Comparison of ENCODE assay signal across 18 cellular contexts in the genomic region with DNA sequence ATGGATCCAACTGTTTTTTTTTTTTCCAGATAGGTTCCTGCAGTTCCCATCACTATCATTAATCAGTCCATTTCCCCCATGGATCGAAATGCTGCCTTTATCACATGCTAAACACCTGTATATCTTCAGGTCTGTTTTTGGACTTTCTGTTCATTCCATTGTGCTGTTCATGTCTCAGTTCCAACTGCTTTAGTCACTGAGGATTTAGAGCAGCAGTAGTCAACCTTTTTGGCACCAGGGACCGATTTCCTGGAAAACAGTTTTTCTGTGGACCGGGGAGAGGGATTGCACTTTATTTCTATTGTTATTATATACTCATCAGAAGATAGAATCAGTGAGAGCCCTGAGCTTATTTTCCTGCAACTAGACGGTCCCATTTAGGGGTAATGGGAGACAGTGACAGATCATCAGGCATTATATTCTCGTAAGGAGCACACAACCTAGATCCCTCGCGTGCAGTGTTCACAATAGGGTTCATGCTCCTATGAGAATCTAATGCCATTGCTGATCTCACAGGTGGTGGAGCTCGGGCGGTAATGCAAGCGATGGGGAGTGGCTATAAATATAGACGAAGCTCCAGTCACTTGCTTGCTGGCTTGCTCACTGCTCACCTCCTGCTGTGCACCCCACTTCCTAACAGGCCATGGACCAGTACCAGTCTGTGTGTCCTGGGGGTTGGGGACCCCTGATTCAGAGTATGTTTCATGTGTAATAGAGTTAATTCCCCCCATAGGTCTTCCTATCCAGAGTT. TPM values are rescaled to one million over a fixed set of nuclear protein-coding genes. Genes with fewer than 3 reads are reported as not detected.
"Had no signal": no experiment of that assay in that cellular context is flagged by ENCODE, and none has a peak within 500 bp of the region (broad histone marks: within the 10 kb centered on the region; RNA-seq: fewer than 3 reads in every experiment).

No MANE protein-coding gene starts in this region.

- DNase-seq: activated CD4-positive, CD25-positive, alpha-beta regulatory T cell treated with anti-CD3 and anti-CD28 coated beads, Interleukin-2, amount 50 U/mL, for 72 hours; activated naive CD8-positive, alpha-beta T cell treated with anti-CD3 and anti-CD28 coated beads for 36 hours; amygdala; heart right ventricle; naive thymus-derived CD4-positive, alpha-beta T cell; retina; stimulated activated CD4-positive, alpha-beta T cell treated with anti-CD3 and anti-CD28 coated beads, Interleukin-4, amount 100 ng/mL, for 4 hours; stimulated activated CD8-positive, alpha-beta memory T cell treated with anti-CD3 and anti-CD28 coated beads, Interleukin-4, amount 100 ng/mL, for 48 hours; stimulated activated naive CD8-positive, alpha-beta T cell treated with anti-CD3 and anti-CD28 coated beads, Interleukin-15, Interleukin-2, amounts not matched to agents 100 U/mL and 50 U/mL, for 24 hours had no signal

- H3K4me3 ChIP-seq: breast epithelium, heart right ventricle, skin epidermis, suprapubic skin had no signal

- H2AFZ ChIP-seq: parathyroid adenoma had no signal

- H3K27ac ChIP-seq: breast epithelium, parathyroid adenoma, skin epidermis, suprapubic skin had no signal

- H3K9me3 ChIP-seq: breast epithelium, heart right ventricle, suprapubic skin had no signal

- H3K9ac ChIP-seq: parathyroid adenoma had no signal

- H3K4me1 ChIP-seq: breast epithelium, parathyroid adenoma, suprapubic skin had no signal

- ATAC-seq: left lobe of liver; naive thymus-derived CD4-positive, alpha-beta T cell; SK-N-SH treated with all-trans-retinoic acid at 6 μM for 48 hours; stimulated activated naive CD8-positive, alpha-beta T cell treated with anti-CD3 and anti-CD28 coated beads, Interleukin-15, Interleukin-2, amounts not matched to agents 100 U/mL and 50 U/mL, for 24 hours had no signal

- H3K36me3 ChIP-seq: breast epithelium, suprapubic skin had no signal

- H3K27me3 ChIP-seq: breast epithelium, heart right ventricle, suprapubic skin had no signal

RNA-seq across cellular contexts. Expression of gene CAP2, which starts 46.0 kb away (rescaled TPM):
- total RNA-seq: activated CD8-positive, alpha-beta memory T cell treated with anti-CD3 and anti-CD28 coated beads for 36 hours; activated naive CD8-positive, alpha-beta T cell treated with anti-CD3 and anti-CD28 coated beads for 36 hours; activated T-helper 1 cell treated with anti-CD3 and anti-CD28 coated beads, Interleukin-12 subunit alpha, Interleukin-12 subunit beta, Interleukin-2, Interleukin-4 antibody, amounts not matched to agents 30 ng/mL and 10 ng/mL and 1 ng/mL, durations not matched to agents 14 hours and 24 hours and 36 hours; naive thymus-derived CD4-positive, alpha-beta T cell; T-helper 1 cell treated with Interleukin-12 subunit alpha and Interleukin-12 subunit beta and Interleukin-4 antibody, amounts not matched to agents 30 ng/mL and 1 ng/mL, for 36 hours had no signal
- polyA plus RNA-seq: naive thymus-derived CD4-positive, alpha-beta T cell had no signal
